Comparison of ENCODE assay signal across 17 cellular contexts in genomic region chr11:13701506-13701905, GRCh38. TPM values are rescaled to one million over a fixed set of nuclear protein-coding genes. Genes with fewer than 3 reads are reported as not detected.
DNase-seq lines count a peak whose midpoint lies in the region; ATAC-seq, FAIRE-seq and TF ChIP-seq lines count a peak whose summit lies in the region.
"Had no signal": no experiment of that assay in that cellular context is flagged by ENCODE, and none has a peak within 500 bp of the region (broad histone marks: within the 10 kb centered on the region; RNA-seq: fewer than 3 reads in every experiment).

No MANE protein-coding gene starts in this region.

- 4% methylated on average over 2 of the region's 2 CpGs for WGBS in HepG2 (ENCODE audit: low lambda C conversion rate)
- 50% methylated on average over 2 of the region's 2 CpGs for WGBS in right lobe of liver (ENCODE audit: insufficient coverage, low coverage, low lambda C conversion rate, missing lambda C conversion rate)
- WGBS in prostate gland, result 86% methylated on average over 2 of the region's 2 CpGs

- H3K79me2 ChIP-seq in HepG2 (ENCODE audit: insufficient read depth, low read length), result no peaks in the 10 kb centered on the region

- H3K9me3 ChIP-seq in HepG2 (ENCODE audit: low read length), result no peaks in the 10 kb centered on the region
- H3K9me3 ChIP-seq in right lobe of liver, result no peaks in the 10 kb centered on the region
- no peaks in the 10 kb centered on the region for H3K9me3 ChIP-seq in prostate gland
- H3K9me3 ChIP-seq: Caco-2 had no signal

- ATAC-seq in HepG2 (peak; percentile 48; the same call in 1 of the 3 replicates), right lobe of liver (no peak), HG02840 (IDR thresholded peaks at IDR 0.05; ENCODE audit: low FRiP score, unreplicated experiment) (no peak)

- BruUV-seq in HepG2 (replicated peaks; lab: Mats Ljungman, UMichigan), result no TSS peak

- no peak for TF ChIP-seq RAD21 in HepG2 (CRISPR knock-in tag; IDR thresholded peaks at IDR 0.05)

- in situ Hi-C loops in HepG2 (cut with HindIII; ENCODE audit: extremely low pct_ligation_motif_present, low pct_unique_long_range_greater_than_20kb), result no loop called here

- DNase-seq in HepG2 (ENCODE audit: low spot score) (peak; percentile 3), right lobe of liver (no peak), LNCaP clone FGC (ENCODE audit: low read depth) (no peak), cerebellum (ENCODE audit: low spot score) (peak; percentile 10), prostate gland (ENCODE audit: low spot score) (no peak)
- no peak for DNase-seq in activated CD4-positive, CD25-positive, alpha-beta regulatory T cell (lab: John Stamatoyannopoulos, UW)
- DNase-seq: AML-193; Caco-2; CD4-positive, CD25-positive, alpha-beta regulatory T cell; DMS53; IMR-90; Kasumi-1; NCI-H187 treated with DMSO at 0.1 percent for 48 hours; NCI-H446 treated with DMSO at 0.1 percent for 48 hours; SHP77 had no signal

- H3K4me1 ChIP-seq in HepG2 (ENCODE audit: insufficient read depth, low read length) (no peaks in the 10 kb centered on the region), right lobe of liver (no peaks in the 10 kb centered on the region), prostate gland (replicated peaks) (no peaks in the 10 kb centered on the region)

- H3K9ac ChIP-seq in HepG2 (ENCODE audit: insufficient read depth, low read depth, low read length), result no peak overlapping the region

- TF ChIP-seq EP300 in HepG2 (IDR thresholded peaks at IDR 0.05; ENCODE audit: low read depth in 2 of 2, low read length in 2 of 2) (no peak), HepG2 (CRISPR knock-in tag; IDR thresholded peaks at IDR 0.05; ENCODE audit: borderline replicate concordance) (no peak)

- TF ChIP-seq CTCF in HepG2 (CRISPR knock-in tag; IDR thresholded peaks at IDR 0.05), result no peak
- peak in 2 of 4 donors; percentile 11 to 13 for TF ChIP-seq CTCF in right lobe of liver (IDR thresholded peaks at IDR 0.05)
- peak; percentile 49 for TF ChIP-seq CTCF in LNCaP clone FGC (IDR thresholded peaks at IDR 0.05; ENCODE audit: control insufficient read depth, extremely low read depth, insufficient read depth)
- no peak for TF ChIP-seq CTCF in prostate gland (IDR thresholded peaks at IDR 0.05)

- no peaks in the 10 kb centered on the region for H3K36me3 ChIP-seq in HepG2 (replicated peaks in 1 of 2; ENCODE audit: control insufficient read depth in 1 of 2, insufficient read depth in 2 of 2, low read length in 2 of 2)
- H3K36me3 ChIP-seq in right lobe of liver, result no peaks in the 10 kb centered on the region
- H3K36me3 ChIP-seq in prostate gland, result no peaks in the 10 kb centered on the region

- CTCF ChIA-PET in HepG2 (lab: Yijun Ruan, JAX; ENCODE audit: low intra/inter-chr PET ratio, low total read pairs), result no interaction called here

- intact Hi-C loops in HepG2 (cut with micrococcal nuclease; ENCODE audit: unreplicated experiment) (no loop called here), right lobe of liver (cut with DNase I) (no loop called here), prostate gland (cut with DNase I) (no loop called here)

- FAIRE-seq in HepG2 (lab: Jason Lieb, UNC), result no peak
- FAIRE-seq: RCC 7860 had no signal

- no peak overlapping the region for H3K4me3 ChIP-seq in HepG2 (replicated peaks in 1 of 3; ENCODE audit: insufficient read depth in 1 of 3, low read depth in 2 of 3, low read length in 3 of 3)
- no peak overlapping the region for H3K4me3 ChIP-seq in right lobe of liver
- H3K4me3 ChIP-seq in LNCaP clone FGC (ENCODE audit: low read depth, low read length), result no peak overlapping the region
- H3K4me3 ChIP-seq in prostate gland, result no peak overlapping the region

- no peaks in the 10 kb centered on the region for H3K27me3 ChIP-seq in HepG2 (ENCODE audit: control insufficient read depth in 1 of 2, insufficient read depth in 2 of 2, low read length in 2 of 2)
- H3K27me3 ChIP-seq in right lobe of liver, result no peaks in the 10 kb centered on the region
- H3K27me3 ChIP-seq in prostate gland (replicated peaks; ENCODE audit: insufficient read depth), result no peaks in the 10 kb centered on the region

- H3K4me2 ChIP-seq in HepG2 (ENCODE audit: low read depth, low read length), result no peak overlapping the region

- H3K27ac ChIP-seq in HepG2 (ENCODE audit: extremely low read length, insufficient read depth, low read length), result no peak overlapping the region
- H3K27ac ChIP-seq in right lobe of liver, result no peak overlapping the region
- H3K27ac ChIP-seq in prostate gland, result no peak overlapping the region

- no peaks in the 10 kb centered on the region for H4K20me1 ChIP-seq in HepG2 (ENCODE audit: insufficient read depth, low read length)

- no peak for TF ChIP-seq POLR2A in HepG2 (IDR thresholded peaks at IDR 0.05; ENCODE audit: insufficient read depth in 1 of 2, low read depth in 2 of 2, low read length in 2 of 2)
- no peak for TF ChIP-seq POLR2A in right lobe of liver (IDR thresholded peaks at IDR 0.05)
- no peak for TF ChIP-seq POLR2A in prostate gland (IDR thresholded peaks at IDR 0.05)

- POLR2A ChIA-PET in HepG2 (lab: Yijun Ruan, JAX), result no interaction called here

- no peak overlapping the region for H2AFZ ChIP-seq in HepG2 (ENCODE audit: low read length)

TF ChIP-seq in HepG2, 621 proteins besides CTCF, POLR2A, EP300 and RAD21 (continues in another document):
- TF ChIP-seq ZXDC (CRISPR knock-in tag; IDR thresholded peaks at IDR 0.05), result no peak
- no peak for TF ChIP-seq HDAC1 (CRISPR knock-in tag; IDR thresholded peaks at IDR 0.05)
- TF ChIP-seq ZBTB7A (CRISPR knock-in tag; IDR thresholded peaks at IDR 0.05), result no peak
- TF ChIP-seq ZC3H4 (CRISPR knock-in tag; IDR thresholded peaks at IDR 0.05; ENCODE audit: borderline replicate concordance), result no peak
- TF ChIP-seq ZNF18 (CRISPR knock-in tag; IDR thresholded peaks at IDR 0.05; ENCODE audit: insufficient replicate concordance), result no peak

RNA-seq across cellular contexts. Expression of gene FAR1, which starts 33.0 kb away (rescaled TPM):
- total RNA-seq in HepG2 (2016; rRNA removed; fragmentation: Illumina TruSeq; extraction: Trizol) (0.95 and 1.1 TPM in 2 replicates), right lobe of liver (1 to 10 TPM; 2.8 to 8.9 (median 3.6) TPM), cerebellum (106 TPM), prostate gland (10 to 100 TPM; 24.5 to 28.0 TPM)
- total RNA-seq in HepG2 (2016; cell fraction: cytosol; rRNA removed; fragmentation: Illumina TruSeq; extraction: Trizol; ENCODE audit: low read depth), result 0.40 TPM in 1 of 2 replicates, not detected in the other
- total RNA-seq in HepG2 (2016; cell fraction: insoluble cytoplasmic fraction; rRNA removed; fragmentation: Illumina TruSeq; extraction: Trizol), result 1.1 and 1.3 TPM in 2 replicates
- 0.43 and 0.65 TPM in 2 replicates for total RNA-seq in HepG2 (2016; cell fraction: membrane; rRNA removed; fragmentation: Illumina TruSeq; extraction: Trizol)
- total RNA-seq in HepG2 (2016; cell fraction: nucleus; rRNA removed; fragmentation: Illumina TruSeq; extraction: Trizol), result 1.2 and 1.3 TPM in 2 replicates
- 0.40 and 0.63 TPM in 2 replicates for polyA plus RNA-seq in HepG2 (2011; rRNA removed)
- polyA plus RNA-seq in HepG2 (2011; cell fraction: cytosol; rRNA removed), result 0.13 and 0.27 TPM in 2 replicates
- 0.48 and 0.69 TPM in 2 replicates for polyA plus RNA-seq in HepG2 (2011; cell fraction: nucleus; rRNA removed)
- 0.20 and 0.21 TPM in 2 replicates for polyA plus RNA-seq in HepG2 (2012)
- polyA plus RNA-seq in HepG2 (2016; cell fraction: cytosol; fragmentation: Illumina TruSeq; extraction: Trizol; ENCODE audit: low read depth), result 0.03 TPM in 1 of 2 replicates, not detected in the other
- 0.40 and 0.85 TPM in 2 replicates for polyA plus RNA-seq in HepG2 (2016; cell fraction: insoluble cytoplasmic fraction; fragmentation: Illumina TruSeq; extraction: Trizol; ENCODE audit: low read depth)
- 0.15 and 0.22 TPM in 2 replicates for polyA plus RNA-seq in HepG2 (2016; cell fraction: membrane; fragmentation: Illumina TruSeq; extraction: Trizol; ENCODE audit: low read depth)
- polyA plus RNA-seq in HepG2 (2016; cell fraction: nucleus; fragmentation: Illumina TruSeq; extraction: Trizol; ENCODE audit: insufficient read depth, low read depth), result 1.0 and 2.6 TPM in 2 replicates
- polyA minus RNA-seq in HepG2 (2011; rRNA and poly(A)+ RNA removed; ENCODE audit: low replicate concordance), result 0.22 and 38.6 TPM in 2 replicates
- polyA minus RNA-seq in HepG2 (2011; cell fraction: cytosol; rRNA and poly(A)+ RNA removed), result 0.59 and 1.5 TPM in 2 replicates
- polyA minus RNA-seq in HepG2 (2011; cell fraction: nucleus; rRNA and poly(A)+ RNA removed), result 0.90 and 1.5 TPM in 2 replicates

Comparison
In these comparisons a context has a peak if more than half of its experiments do, and no peak if none do; other contexts are left out.
1. DNase-seq: peak in HepG2 (single experiment) and cerebellum (single experiment); none in right lobe of liver (0 of 3), LNCaP clone FGC (single experiment), activated CD4-positive, CD25-positive, alpha-beta regulatory T cell (0 of 4) and prostate gland (single experiment).